In genomic region chr4:25172964-25173917, GRCh38 we compare ENCODE assay signal across 9 cellular contexts. TPM values are rescaled to one million over a fixed set of nuclear protein-coding genes. Genes with fewer than 3 reads are reported as not detected.
DNase-seq lines count a peak whose midpoint lies in the region; ATAC-seq and TF ChIP-seq lines count a peak whose summit lies in the region.
"Had no signal": no experiment of that assay in that cellular context is flagged by ENCODE, and none has a peak within 500 bp of the region (broad histone marks: within the 10 kb centered on the region; RNA-seq: fewer than 3 reads in every experiment).

No MANE protein-coding gene starts in this region.

- DNase-seq in SW 1271 (lab: John Stamatoyannopoulos, UW) (peak; percentile 93 to 94), heart right ventricle (peak in 1 of 2 donors; percentile 77), activated gamma-delta T cell treated with Interleukin-2 at 50 U/mL for 16 hours (no peak)
- no peak for DNase-seq in stimulated activated effector memory CD8-positive, alpha-beta T cell treated with anti-CD3 and anti-CD28 coated beads, Interleukin-12 subunit alpha, Interleukin-12 subunit beta, amount 100 ng/mL, for 72 hours (ENCODE audit: low spot score in 2 of 2)
- DNase-seq in activated naive CD4-positive, alpha-beta T cell treated with anti-CD3 and anti-CD28 coated beads for 36 hours, result no peak

- 37 to 52% methylated on average over 3 of the region's 3 CpGs for WGBS in heart right ventricle, 2 donors

- CTCF ChIA-PET in activated naive CD4-positive, alpha-beta T cell treated with anti-CD3 and anti-CD28 coated beads for 36 hours (lab: Charles Lee), result interaction anchor here (0.9 kb wide), 1 partner anchor 17 kb away, joined by 3 read pairs; no protein-coding TSS in a partner anchor

- no peak overlapping the region for H3K4me3 Mint-ChIP-seq in stimulated activated effector memory CD8-positive, alpha-beta T cell treated with anti-CD3 and anti-CD28 coated beads, Interleukin-12 subunit alpha, Interleukin-12 subunit beta, amount 100 ng/mL, for 72 hours
- no peak overlapping the region for H3K4me3 Mint-ChIP-seq in activated naive CD4-positive, alpha-beta T cell treated with anti-CD3 and anti-CD28 coated beads for 36 hours
- H3K4me3 Mint-ChIP-seq: memory B cell had no signal

- H3K27me3 ChIP-seq in heart right ventricle, result no peaks in the 10 kb centered on the region

- peaks cover 0 to 7% (median 0%) of the 10 kb centered on the region in 9 donors for H3K36me3 ChIP-seq in heart right ventricle

- H3K27ac ChIP-seq in heart right ventricle, result peak overlapping the region in 9 of 10 donors; percentile 49 to 85 (median 78)

- H3K36me3 Mint-ChIP-seq in stimulated activated effector memory CD8-positive, alpha-beta T cell treated with anti-CD3 and anti-CD28 coated beads, Interleukin-12 subunit alpha, Interleukin-12 subunit beta, amount 100 ng/mL, for 72 hours, result peaks cover 6% of the 10 kb centered on the region
- H3K36me3 Mint-ChIP-seq in activated naive CD4-positive, alpha-beta T cell treated with anti-CD3 and anti-CD28 coated beads for 36 hours (ENCODE audit: low read depth), result peaks cover 7% of the 10 kb centered on the region

- intact Hi-C loops in heart right ventricle (cut with DNase I), result loop anchor here in 5 of 10 donors (5.0 to 10.0 kb wide), 4 partner anchors 59 to 202 kb away; partner anchors contain the start of genes ANAPC4 (in 2 of the 5), ZCCHC4 (in 2 of the 5) and PI4K2B (in 1 of the 5)
- intact Hi-C loops in activated naive CD4-positive, alpha-beta T cell treated with anti-CD3 and anti-CD28 coated beads for 36 hours (cut with micrococcal nuclease), result no loop called here

- peaks cover 0 to 40% (median 21%) of the 10 kb centered on the region in 9 donors for H3K4me1 ChIP-seq in heart right ventricle

- peak overlapping the region; percentile 61 for H3K27ac Mint-ChIP-seq in stimulated activated effector memory CD8-positive, alpha-beta T cell treated with anti-CD3 and anti-CD28 coated beads, Interleukin-12 subunit alpha, Interleukin-12 subunit beta, amount 100 ng/mL, for 72 hours
- no peak overlapping the region for H3K27ac Mint-ChIP-seq in activated naive CD4-positive, alpha-beta T cell treated with anti-CD3 and anti-CD28 coated beads for 36 hours

- H3K4me1 Mint-ChIP-seq in stimulated activated effector memory CD8-positive, alpha-beta T cell treated with anti-CD3 and anti-CD28 coated beads, Interleukin-12 subunit alpha, Interleukin-12 subunit beta, amount 100 ng/mL, for 72 hours, result peaks cover 5% of the 10 kb centered on the region
- H3K4me1 Mint-ChIP-seq in activated naive CD4-positive, alpha-beta T cell treated with anti-CD3 and anti-CD28 coated beads for 36 hours (ENCODE audit: low read depth), result peaks cover 16% of the 10 kb centered on the region

- TF ChIP-seq CTCF in GM12872 (IDR thresholded peaks at IDR 0.05; ENCODE audit: insufficient read depth, low read depth, low read length) (peak; percentile 20; the same call in 1 of the 3 replicates), heart right ventricle (IDR thresholded peaks at IDR 0.05) (peak in 1 of 9 donors; percentile 19)

- peak; percentile 89 for ATAC-seq in HG03095 (IDR thresholded peaks at IDR 0.05; ENCODE audit: unreplicated experiment)
- ATAC-seq in heart right ventricle, result peak; percentile 95 to 98 (median 96)
- peak; percentile 62 for ATAC-seq in stimulated activated effector memory CD8-positive, alpha-beta T cell treated with anti-CD3 and anti-CD28 coated beads, Interleukin-12 subunit alpha, Interleukin-12 subunit beta, amount 100 ng/mL, for 72 hours
- no peak for ATAC-seq in GM19463 (IDR thresholded peaks at IDR 0.05; ENCODE audit: unreplicated experiment)

- H3K9me3 ChIP-seq in heart right ventricle, result no peaks in the 10 kb centered on the region

- no peak overlapping the region for H3K4me3 ChIP-seq in heart right ventricle

- H3K9me3 Mint-ChIP-seq in stimulated activated effector memory CD8-positive, alpha-beta T cell treated with anti-CD3 and anti-CD28 coated beads, Interleukin-12 subunit alpha, Interleukin-12 subunit beta, amount 100 ng/mL, for 72 hours, result no peaks in the 10 kb centered on the region
- no peaks in the 10 kb centered on the region for H3K9me3 Mint-ChIP-seq in activated naive CD4-positive, alpha-beta T cell treated with anti-CD3 and anti-CD28 coated beads for 36 hours
- H3K9me3 Mint-ChIP-seq: memory B cell had no signal

- H3K27me3 Mint-ChIP-seq in activated naive CD4-positive, alpha-beta T cell treated with anti-CD3 and anti-CD28 coated beads for 36 hours (ENCODE audit: low read depth), result no peaks in the 10 kb centered on the region
- H3K27me3 Mint-ChIP-seq: memory B cell had no signal

RNA-seq across cellular contexts. Expression of gene SEPSECS, which starts 13.0 kb away (rescaled TPM):
- 1 to 10 TPM; 2.9 to 9.1 (median 6.2) TPM for total RNA-seq in heart right ventricle
- 1 to 10 TPM; 1.3 to 6.0 TPM for polyA plus RNA-seq in heart right ventricle
- total RNA-seq in activated naive CD4-positive, alpha-beta T cell treated with anti-CD3 and anti-CD28 coated beads for 36 hours, result 10 to 100 TPM; 14.7 to 17.9 TPM

Comparison
In these comparisons a context has a peak if more than half of its experiments do, and no peak if none do; other contexts are left out.
1. DNase-seq: peak in SW 1271 (2 of 2); none in stimulated activated effector memory CD8-positive, alpha-beta T cell treated with anti-CD3 and anti-CD28 coated beads, Interleukin-12 subunit alpha, Interleukin-12 subunit beta, amount 100 ng/mL, for 72 hours (0 of 2), activated naive CD4-positive, alpha-beta T cell treated with anti-CD3 and anti-CD28 coated beads for 36 hours (single experiment) and activated gamma-delta T cell treated with Interleukin-2 at 50 U/mL for 16 hours (single experiment).